In genomic region chr11:75873417-75874148, GRCh38 we compare ENCODE assay signal across 8 cellular contexts. TPM values are rescaled to one million over a fixed set of nuclear protein-coding genes. Genes with fewer than 3 reads are reported as not detected.
A peak's percentile ranks its signal among the peaks of the same experiment; 100 is the strongest.
DNase-seq lines count a peak whose midpoint lies in the region; ATAC-seq and TF ChIP-seq lines count a peak whose summit lies in the region.

No MANE protein-coding gene starts in this region.

- H3K27ac ChIP-seq in caudate nucleus (ENCODE audit: low read depth, low read length) (peak overlapping the region; percentile 87), psoas muscle (no peak overlapping the region)

- DNase-seq in GM06990 (ENCODE audit: extremely low read depth, insufficient read length), result peak; percentile 24
- peak in 12 of 61 donors; percentile 6 to 46 (median 29) for DNase-seq in caudate nucleus (lab: John Stamatoyannopoulos, UW)
- no peak for DNase-seq in HT-29 (ENCODE audit: low spot score)
- no peak for DNase-seq in iPS-NIHi7 (ENCODE audit: extremely low spot score)
- no peak for DNase-seq in NCI-H1417 treated with DMSO at 0.1 percent for 48 hours (lab: John Stamatoyannopoulos, UW)
- no peak for DNase-seq in psoas muscle

- intact Hi-C loops in psoas muscle (cut with DNase I), result no loop called here

- no peaks in the 10 kb centered on the region for H3K9me3 ChIP-seq in psoas muscle

- H3K27me3 ChIP-seq in GM06990 (replicated peaks; ENCODE audit: control insufficient read depth, insufficient read depth, low read length), result no peaks in the 10 kb centered on the region
- no peaks in the 10 kb centered on the region for H3K27me3 ChIP-seq in psoas muscle (ENCODE audit: insufficient read depth in 3 of 3, low read length in 2 of 3)

- no peaks in the 10 kb centered on the region for H3K4me1 ChIP-seq in psoas muscle

- H3K36me3 ChIP-seq in GM06990 (ENCODE audit: control insufficient read depth, insufficient read depth, low read length), result no peaks in the 10 kb centered on the region
- no peaks in the 10 kb centered on the region for H3K36me3 ChIP-seq in psoas muscle (ENCODE audit: insufficient read depth in 1 of 2, low read depth in 1 of 2)

- WGBS in psoas muscle, 3 donors, result 71 to 79% (median 75%) methylated on average over 8 of the region's 8 CpGs

- ATAC-seq in GM19463 (IDR thresholded peaks at IDR 0.05; ENCODE audit: unreplicated experiment), result peak; percentile 69
- peak; percentile 66 for ATAC-seq in HG03342 (IDR thresholded peaks at IDR 0.05; ENCODE audit: unreplicated experiment)
- ATAC-seq in psoas muscle, result no peak

- peak overlapping the region; percentile 50 for H3K4me3 ChIP-seq in GM06990 (replicated peaks; ENCODE audit: low read depth, low read length)
- no peak overlapping the region for H3K4me3 ChIP-seq in psoas muscle

- TF ChIP-seq CTCF in GM06990 (IDR thresholded peaks at IDR 0.05; ENCODE audit: insufficient read depth, low read length, poor library complexity, severe bottlenecking) (no peak), psoas muscle (IDR thresholded peaks at IDR 0.05) (no peak)

RNA-seq across cellular contexts. Expression of gene UVRAG, which starts 58.6 kb away (rescaled TPM):
- total RNA-seq in HT-29 (2014; rRNA removed; shearing (Covaris generic)), result 11.9 and 12.1 TPM in 2 replicates
- 10 to 100 TPM; 11.6 to 16.2 (median 14.2) TPM for total RNA-seq in psoas muscle
- polyA plus RNA-seq in psoas muscle, result 10 to 100 TPM in 1 of 3 donors, 1 to 10 TPM in 2; 6.2 to 16.8 (median 9.2) TPM

Comparison
In these comparisons a context has a peak if more than half of its experiments do, and no peak if none do; other contexts are left out.
1. ATAC-seq: peak in GM19463 (single experiment) and HG03342 (single experiment); none in psoas muscle (0 of 4).